In the genomic region with DNA sequence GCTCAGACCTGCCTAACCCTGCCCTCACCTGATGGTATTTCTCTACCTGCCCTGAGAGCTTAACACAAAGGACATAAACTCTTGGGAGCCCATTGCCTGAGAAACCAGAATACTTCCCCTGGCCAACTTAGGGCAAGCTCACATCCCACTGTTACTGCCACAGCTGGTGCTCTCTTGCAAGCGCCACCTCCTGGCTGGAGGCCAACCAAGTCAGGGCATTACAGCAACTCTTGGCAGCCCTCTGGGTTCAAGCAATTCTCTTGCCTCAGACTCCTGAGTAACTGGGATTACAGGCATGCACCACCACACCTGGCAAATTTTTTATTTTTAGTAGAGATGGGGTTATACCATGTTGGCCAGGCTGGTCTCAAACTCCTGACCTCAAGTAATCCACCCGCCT, we compare ENCODE assay signal across 24 cellular contexts.
A peak's percentile ranks its signal among the peaks of the same experiment; 100 is the strongest.
DNase-seq lines count a peak whose midpoint lies in the region; ATAC-seq, FAIRE-seq and TF ChIP-seq lines count a peak whose summit lies in the region.
"Had no signal": no experiment of that assay in that cellular context is flagged by ENCODE, and none has a peak within 500 bp of the region (broad histone marks: within the 10 kb centered on the region; RNA-seq: fewer than 3 reads in every experiment).

No MANE protein-coding gene starts in this region.

- intact Hi-C loops in HepG2 (cut with micrococcal nuclease; ENCODE audit: unreplicated experiment) = no loop called here
- intact Hi-C loops in right lobe of liver (cut with DNase I) = no loop called here

- H3K36me3 ChIP-seq in HepG2 (replicated peaks in 1 of 2; ENCODE audit: control insufficient read depth in 1 of 2, insufficient read depth in 2 of 2, low read length in 2 of 2) = no peaks in the 10 kb centered on the region
- no peaks in the 10 kb centered on the region for H3K36me3 ChIP-seq in right lobe of liver
- no peaks in the 10 kb centered on the region for H3K36me3 ChIP-seq in Karpas-422 (ENCODE audit: insufficient read depth, low read length)

- ATAC-seq in HepG2 (no peak), right lobe of liver (no peak), T-helper 17 cell (no peak)
- ATAC-seq: SK-N-SH treated with all-trans-retinoic acid at 6 μM for 48 hours, T-cell had no signal

- H3K4me1 ChIP-seq in HepG2 (ENCODE audit: insufficient read depth, low read length) (no peaks in the 10 kb centered on the region), right lobe of liver (no peaks in the 10 kb centered on the region), Karpas-422 (ENCODE audit: low read length) (no peaks in the 10 kb centered on the region)

- in situ Hi-C loops in HepG2 (cut with HindIII; ENCODE audit: extremely low pct_ligation_motif_present, low pct_unique_long_range_greater_than_20kb) = no loop called here

- H3K4me2 ChIP-seq in HepG2 (ENCODE audit: low read depth, low read length) = no peak overlapping the region
- H3K4me2 ChIP-seq in Karpas-422 (ENCODE audit: low read depth, low read length, poor library complexity, severe bottlenecking) = no peak overlapping the region

- CTCF ChIA-PET in HepG2 (lab: Yijun Ruan, JAX; ENCODE audit: low intra/inter-chr PET ratio, low total read pairs) = no interaction called here

- TF ChIP-seq POLR2A in HepG2 (IDR thresholded peaks at IDR 0.05; ENCODE audit: insufficient read depth in 1 of 2, low read depth in 2 of 2, low read length in 2 of 2) (no peak), right lobe of liver (IDR thresholded peaks at IDR 0.05) (no peak)

- BruUV-seq in HepG2 (replicated peaks; lab: Mats Ljungman, UMichigan) = no TSS peak

- H3K79me2 ChIP-seq in HepG2 (ENCODE audit: insufficient read depth, low read length) (no peaks in the 10 kb centered on the region), Karpas-422 (ENCODE audit: low read length) (no peaks in the 10 kb centered on the region)

- TF ChIP-seq CTCF in HepG2 (CRISPR knock-in tag; IDR thresholded peaks at IDR 0.05) (no peak), right lobe of liver (IDR thresholded peaks at IDR 0.05) (no peak)

- no peak overlapping the region for H3K27ac ChIP-seq in HepG2 (ENCODE audit: extremely low read length, insufficient read depth, low read length)
- H3K27ac ChIP-seq in right lobe of liver = no peak overlapping the region
- no peak overlapping the region for H3K27ac ChIP-seq in Karpas-422 (ENCODE audit: low read length)
- H3K27ac ChIP-seq: 22Rv1 had no signal

- no peaks in the 10 kb centered on the region for H3K9me2 ChIP-seq in Karpas-422 (replicated peaks; ENCODE audit: insufficient read depth, low read length)

- H3K9me3 ChIP-seq in HepG2 (ENCODE audit: low read length) (peaks cover 27% of the 10 kb centered on the region; the same call in 1 of the 2 replicates), right lobe of liver (peaks cover 0 to 3% (median 0%) of the 10 kb centered on the region in 4 donors), Karpas-422 (ENCODE audit: low read length) (no peaks in the 10 kb centered on the region), T-helper 17 cell (ENCODE audit: control insufficient read depth, low read length, poor library complexity, severe bottlenecking) (peaks cover 4% of the 10 kb centered on the region)

- TF ChIP-seq EP300 in HepG2 (IDR thresholded peaks at IDR 0.05; ENCODE audit: low read depth in 2 of 2, low read length in 2 of 2) (no peak), HepG2 (CRISPR knock-in tag; IDR thresholded peaks at IDR 0.05; ENCODE audit: borderline replicate concordance) (no peak)

- H3K9ac ChIP-seq in HepG2 (ENCODE audit: insufficient read depth, low read depth, low read length) = no peak overlapping the region
- no peak overlapping the region for H3K9ac ChIP-seq in Karpas-422 (ENCODE audit: low read length)

- DNase-seq in DMS 273 (lab: John Stamatoyannopoulos, UW; ENCODE audit: unreplicated experiment) = peak; percentile 45
- DNase-seq in DMS 273 treated with DMSO at 0.1 percent for 48 hours (lab: John Stamatoyannopoulos, UW) = no peak
- no peak for DNase-seq in HepG2 (ENCODE audit: low spot score)
- DNase-seq in right lobe of liver = no peak
- peak; percentile 66 for DNase-seq in Karpas-422
- DNase-seq in T-helper 17 cell = no peak
- DNase-seq in GM19239 (ENCODE audit: insufficient read length, low spot score) = no peak
- no peak for DNase-seq in immature natural killer cell
- DNase-seq: COR-L47; DMS153; H7; MM.1S; NCI-H1092; NCI-H1436 treated with DMSO at 0.1 percent for 48 hours; NCI-H2029; NCI-H2171; NCI-H446; NK-92 treated with Interleukin-12 subunit alpha and Interleukin-12 subunit beta, amount 100 ng/mL, for 24 hours; SIG-M5; T-cell had no signal

- 16% methylated on average over 2 of the region's 2 CpGs for WGBS in HepG2 (ENCODE audit: low lambda C conversion rate)
- WGBS in right lobe of liver (ENCODE audit: insufficient coverage, low coverage, low lambda C conversion rate, missing lambda C conversion rate) = 67% methylated on average over 2 of the region's 2 CpGs

- TF ChIP-seq RAD21 in HepG2 (CRISPR knock-in tag; IDR thresholded peaks at IDR 0.05) = no peak

- H2AFZ ChIP-seq in HepG2 (ENCODE audit: low read length) (no peak overlapping the region), Karpas-422 (ENCODE audit: low read length) (no peak overlapping the region)

- no peak for FAIRE-seq in HepG2 (lab: Jason Lieb, UNC)
- no peak for FAIRE-seq in GM19239 (lab: Jason Lieb, UNC)

- peaks cover 6 to 30% (median 23%) of the 10 kb centered on the region in 6 donors for H3K9me3 Mint-ChIP-seq in immature natural killer cell

- H3K27me3 Mint-ChIP-seq in T-helper 17 cell = no peaks in the 10 kb centered on the region
- peaks cover 0 to 4% (median 2%) of the 10 kb centered on the region in 3 donors for H3K27me3 Mint-ChIP-seq in immature natural killer cell (ENCODE audit: low read depth in 3 of 3)
- H3K27me3 Mint-ChIP-seq: B cell had no signal

- POLR2A ChIA-PET in HepG2 (lab: Yijun Ruan, JAX) = no interaction called here

- no peak overlapping the region for H3K4me3 ChIP-seq in HepG2 (replicated peaks in 1 of 3; ENCODE audit: insufficient read depth in 1 of 3, low read depth in 2 of 3, low read length in 3 of 3)
- H3K4me3 ChIP-seq in right lobe of liver = no peak overlapping the region
- no peak overlapping the region for H3K4me3 ChIP-seq in Karpas-422 (ENCODE audit: low read length)

- H3K4me1 Mint-ChIP-seq in T-helper 17 cell (no peaks in the 10 kb centered on the region), immature natural killer cell (peaks cover 0 to 1% of the 10 kb centered on the region in 2 donors)
- H3K4me1 Mint-ChIP-seq: B cell had no signal

- H4K20me1 ChIP-seq in HepG2 (ENCODE audit: insufficient read depth, low read length) (no peaks in the 10 kb centered on the region), Karpas-422 (ENCODE audit: insufficient read depth, low read depth, low read length) (no peaks in the 10 kb centered on the region)

- peaks cover 3% of the 10 kb centered on the region for H3K36me3 Mint-ChIP-seq in T-helper 17 cell (ENCODE audit: low read depth)
- H3K36me3 Mint-ChIP-seq in immature natural killer cell = peaks cover 5 to 15% (median 11%) of the 10 kb centered on the region in 3 donors

- no peaks in the 10 kb centered on the region for H3K27me3 ChIP-seq in HepG2 (ENCODE audit: control insufficient read depth in 1 of 2, insufficient read depth in 2 of 2, low read length in 2 of 2)
- H3K27me3 ChIP-seq in right lobe of liver = no peaks in the 10 kb centered on the region
- no peaks in the 10 kb centered on the region for H3K27me3 ChIP-seq in Karpas-422 (ENCODE audit: low read length)

- H3K4me3 Mint-ChIP-seq in T-helper 17 cell (no peak overlapping the region), immature natural killer cell (no peak overlapping the region)
- H3K4me3 Mint-ChIP-seq: B cell; CD4-positive, CD25-positive, alpha-beta regulatory T cell; T-cell had no signal

- H3K27ac Mint-ChIP-seq in T-helper 17 cell = no peak overlapping the region
- no peak overlapping the region for H3K27ac Mint-ChIP-seq in immature natural killer cell
- H3K27ac Mint-ChIP-seq: B cell; CD4-positive, CD25-positive, alpha-beta regulatory T cell; T-cell had no signal

TF ChIP-seq in HepG2, 621 proteins besides CTCF, POLR2A, EP300 and RAD21:
- TF ChIP-seq, protein P1, sequence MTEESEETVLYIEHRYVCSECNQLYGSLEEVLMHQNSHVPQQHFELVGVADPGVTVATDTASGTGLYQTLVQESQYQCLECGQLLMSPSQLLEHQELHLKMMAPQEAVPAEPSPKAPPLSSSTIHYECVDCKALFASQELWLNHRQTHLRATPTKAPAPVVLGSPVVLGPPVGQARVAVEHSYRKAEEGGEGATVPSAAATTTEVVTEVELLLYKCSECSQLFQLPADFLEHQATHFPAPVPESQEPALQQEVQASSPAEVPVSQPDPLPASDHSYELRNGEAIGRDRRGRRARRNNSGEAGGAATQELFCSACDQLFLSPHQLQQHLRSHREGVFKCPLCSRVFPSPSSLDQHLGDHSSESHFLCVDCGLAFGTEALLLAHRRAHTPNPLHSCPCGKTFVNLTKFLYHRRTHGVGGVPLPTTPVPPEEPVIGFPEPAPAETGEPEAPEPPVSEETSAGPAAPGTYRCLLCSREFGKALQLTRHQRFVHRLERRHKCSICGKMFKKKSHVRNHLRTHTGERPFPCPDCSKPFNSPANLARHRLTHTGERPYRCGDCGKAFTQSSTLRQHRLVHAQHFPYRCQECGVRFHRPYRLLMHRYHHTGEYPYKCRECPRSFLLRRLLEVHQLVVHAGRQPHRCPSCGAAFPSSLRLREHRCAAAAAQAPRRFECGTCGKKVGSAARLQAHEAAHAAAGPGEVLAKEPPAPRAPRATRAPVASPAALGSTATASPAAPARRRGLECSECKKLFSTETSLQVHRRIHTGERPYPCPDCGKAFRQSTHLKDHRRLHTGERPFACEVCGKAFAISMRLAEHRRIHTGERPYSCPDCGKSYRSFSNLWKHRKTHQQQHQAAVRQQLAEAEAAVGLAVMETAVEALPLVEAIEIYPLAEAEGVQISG (CRISPR knock-in tag; IDR thresholded peaks at IDR 0.05) = peak; percentile 62
- TF ChIP-seq ATF7 (IDR thresholded peaks at IDR 0.05) (no peak), ATF7 (CRISPR knock-in tag; IDR thresholded peaks at IDR 0.05) (no peak), FLYWCH1 (CRISPR knock-in tag; IDR thresholded peaks at IDR 0.05) (no peak), PLSCR1 (CRISPR knock-in tag; IDR thresholded peaks at IDR 0.05; ENCODE audit: borderline replicate concordance) (no peak)

Comparison
In these comparisons a context has a peak if more than half of its experiments do, and no peak if none do; other contexts are left out.
1. DNase-seq: peak in DMS 273 (single experiment) and Karpas-422 (single experiment); none in DMS 273 treated with DMSO at 0.1 percent for 48 hours (single experiment), HepG2 (single experiment), right lobe of liver (0 of 3), T-helper 17 cell (0 of 3), GM19239 (single experiment) and immature natural killer cell (0 of 3).